ENCODE assay signal across 1 cellular context in genomic region chr10:89699581-89700064, GRCh38.
A peak's percentile ranks its signal among the peaks of the same experiment; 100 is the strongest.
TF ChIP-seq lines count a peak whose summit lies in the region.

No MANE protein-coding gene starts in this region.

TF ChIP-seq in HepG2, 621 proteins besides CTCF, POLR2A, EP300 and RAD21 (continued from another document and continues in another):
- TF ChIP-seq PRDM4 (CRISPR knock-in tag; IDR thresholded peaks at IDR 0.05; ENCODE audit: borderline replicate concordance) (no peak), SP2 (CRISPR knock-in tag; IDR thresholded peaks at IDR 0.05) (no peak), CBX5 (CRISPR knock-in tag; IDR thresholded peaks at IDR 0.05; ENCODE audit: borderline replicate concordance) (peak; percentile 84; the same call in 1 of the 2 replicates), FOXA1 (IDR thresholded peaks at IDR 0.05) (no peak), FOXA1 (CRISPR knock-in tag; IDR thresholded peaks at IDR 0.05) (peak; percentile 58), JUN (CRISPR knock-in tag; IDR thresholded peaks at IDR 0.05) (0 out of 2 replicates have a peak, but pooled peaks have one; percentile 38), KDM5A (IDR thresholded peaks at IDR 0.05; ENCODE audit: borderline replicate concordance, low read length) (no peak), HNRNPK (IDR thresholded peaks at IDR 0.05; ENCODE audit: low read depth, low read length, poor library complexity, severe bottlenecking) (no peak), ZFP1 (CRISPR knock-in tag; IDR thresholded peaks at IDR 0.05) (peak; percentile 86), HNRNPL (IDR thresholded peaks at IDR 0.05; ENCODE audit: low read depth, low read length) (no peak), ZNF276 (CRISPR knock-in tag; IDR thresholded peaks at IDR 0.05; ENCODE audit: low read depth) (no peak), CREBL2 (CRISPR knock-in tag; IDR thresholded peaks at IDR 0.05; ENCODE audit: borderline replicate concordance) (no peak), ZNF629 (CRISPR knock-in tag; conservative IDR thresholded peaks at IDR 0.05) (no peak), USF2 (IDR thresholded peaks at IDR 0.05; ENCODE audit: low read depth, low read length) (no peak), USF2 (CRISPR knock-in tag; IDR thresholded peaks at IDR 0.05; ENCODE audit: borderline replicate concordance) (no peak), RBM39 (IDR thresholded peaks at IDR 0.05; ENCODE audit: low read depth, low read length, poor library complexity, severe bottlenecking) (no peak), NFE2 (CRISPR knock-in tag; IDR thresholded peaks at IDR 0.05) (no peak), SKI (IDR thresholded peaks at IDR 0.05; ENCODE audit: partially characterized antibody) (peak; percentile 50), ZNF780A (CRISPR knock-in tag; IDR thresholded peaks at IDR 0.05) (no peak), ZNF160 (CRISPR knock-in tag; IDR thresholded peaks at IDR 0.05) (no peak), FOXP1 (IDR thresholded peaks at IDR 0.05) (no peak), FOXP1 (CRISPR knock-in tag; IDR thresholded peaks at IDR 0.05) (peak; percentile 80), ZNF263 (CRISPR knock-in tag; IDR thresholded peaks at IDR 0.05) (peak; percentile 94), ZNF432 (CRISPR knock-in tag; IDR thresholded peaks at IDR 0.05; ENCODE audit: borderline replicate concordance) (no peak), CEBPG (CRISPR knock-in tag; IDR thresholded peaks at IDR 0.05) (peak; percentile 99), GABPB1 (CRISPR knock-in tag; IDR thresholded peaks at IDR 0.05) (no peak; the same call in 1 of the 2 replicates), ZFP36 (IDR thresholded peaks at IDR 0.05; ENCODE audit: borderline replicate concordance, low read depth, low read length, partially characterized antibody) (no peak), SMAD1 (CRISPR knock-in tag; IDR thresholded peaks at IDR 0.05; ENCODE audit: borderline replicate concordance, low read depth) (no peak), ZNF275 (CRISPR knock-in tag; IDR thresholded peaks at IDR 0.05; ENCODE audit: borderline replicate concordance) (no peak), PAX8 (CRISPR knock-in tag; IDR thresholded peaks at IDR 0.05; ENCODE audit: borderline replicate concordance) (no peak), ZNF274 (CRISPR knock-in tag; IDR thresholded peaks at IDR 0.05) (no peak), MTF2 (CRISPR knock-in tag; IDR thresholded peaks at IDR 0.05; ENCODE audit: borderline replicate concordance) (no peak), MLLT10 (CRISPR knock-in tag; IDR thresholded peaks at IDR 0.05) (no peak), KDM1A (CRISPR knock-in tag; IDR thresholded peaks at IDR 0.05) (peak; percentile 81; the same call in 1 of the 2 replicates), MLX (CRISPR knock-in tag; IDR thresholded peaks at IDR 0.05) (peak; percentile 49), PPARG (CRISPR knock-in tag; conservative IDR thresholded peaks at IDR 0.05) (peak; percentile 84), DMTF1 (CRISPR knock-in tag; IDR thresholded peaks at IDR 0.05) (no peak), SP5 (CRISPR knock-in tag; IDR thresholded peaks at IDR 0.05; ENCODE audit: borderline replicate concordance, low read depth) (peak; percentile 96), ZFP36L1 (CRISPR knock-in tag; IDR thresholded peaks at IDR 0.05) (no peak), ZNF775 (CRISPR knock-in tag; IDR thresholded peaks at IDR 0.05; ENCODE audit: borderline replicate concordance) (no peak), MLXIP (CRISPR knock-in tag; IDR thresholded peaks at IDR 0.05; ENCODE audit: borderline replicate concordance) (no peak), ZNF772 (CRISPR knock-in tag; IDR thresholded peaks at IDR 0.05) (0 out of 2 replicates have a peak, but pooled peaks have one; percentile 59), ARID2 (CRISPR knock-in tag; IDR thresholded peaks at IDR 0.05; ENCODE audit: borderline replicate concordance) (no peak), MYPOP (CRISPR knock-in tag; IDR thresholded peaks at IDR 0.05) (peak; percentile 70; the same call in 1 of the 2 replicates), HIVEP1 (CRISPR knock-in tag; IDR thresholded peaks at IDR 0.05) (no peak), ZBTB26 (CRISPR knock-in tag; IDR thresholded peaks at IDR 0.05; ENCODE audit: borderline replicate concordance) (no peak), ZNF382 (CRISPR knock-in tag; IDR thresholded peaks at IDR 0.05; ENCODE audit: borderline replicate concordance) (no peak)
